10 cellular contexts compared by ENCODE assay signal in genomic region chr1:13754003-13754402, GRCh38. TPM values are rescaled to one million over a fixed set of nuclear protein-coding genes. Genes with fewer than 3 reads are reported as not detected.
DNase-seq lines count a peak whose midpoint lies in the region; ATAC-seq, FAIRE-seq and TF ChIP-seq lines count a peak whose summit lies in the region.
"Had no signal": no experiment of that assay in that cellular context is flagged by ENCODE, and none has a peak within 500 bp of the region (broad histone marks: within the 10 kb centered on the region; RNA-seq: fewer than 3 reads in every experiment).

No MANE protein-coding gene starts in this region.

- peaks cover 37% of the 10 kb centered on the region for H3K36me3 Mint-ChIP-seq in activated CD4-positive, alpha-beta T cell treated with anti-CD3 and anti-CD28 coated beads, Interleukin-2, amount 10 ng/mL, durations not matched to agents 24 days and 14 days (ENCODE audit: low read depth)

- peaks cover 53% of the 10 kb centered on the region for H3K4me1 ChIP-seq in skeletal muscle satellite cell (ENCODE audit: control insufficient read depth, insufficient read depth, low read length)
- H3K4me1 ChIP-seq in GM23248 (ENCODE audit: insufficient read depth) = peaks cover 56% of the 10 kb centered on the region

- H4K20me1 ChIP-seq in GM23248 (ENCODE audit: insufficient read depth) = peaks cover 38% of the 10 kb centered on the region

- no peak overlapping the region for H3K9ac ChIP-seq in skeletal muscle satellite cell (ENCODE audit: low read depth, low read length)
- H3K9ac ChIP-seq in GM23248 = no peak overlapping the region

- H3K4me2 ChIP-seq in skeletal muscle satellite cell (ENCODE audit: low read length) (peak overlapping the region; percentile 64), GM23248 (ENCODE audit: unreplicated experiment) (no peak overlapping the region)

- peaks cover 37% of the 10 kb centered on the region for H3F3A ChIP-seq in GM23248 (ENCODE audit: insufficient read depth)

- peaks cover 52% of the 10 kb centered on the region for H3K4me1 Mint-ChIP-seq in activated CD4-positive, alpha-beta T cell treated with anti-CD3 and anti-CD28 coated beads, Interleukin-2, amount 10 ng/mL, durations not matched to agents 24 days and 14 days

- H3K27ac ChIP-seq in GM23248 = no peak overlapping the region
- H3K27ac ChIP-seq: colonic mucosa had no signal

- H3K9me3 Mint-ChIP-seq in activated CD4-positive, alpha-beta T cell treated with anti-CD3 and anti-CD28 coated beads, Interleukin-2, amount 10 ng/mL, durations not matched to agents 24 days and 14 days = no peaks in the 10 kb centered on the region

- ATAC-seq in GM21717 (IDR thresholded peaks at IDR 0.05; ENCODE audit: unreplicated experiment) = peak; percentile 50
- ATAC-seq: K562 had no signal

- no peaks in the 10 kb centered on the region for H3K27me3 ChIP-seq in skeletal muscle satellite cell (ENCODE audit: control insufficient read depth, insufficient read depth, low read length)
- no peaks in the 10 kb centered on the region for H3K27me3 ChIP-seq in GM23248 (replicated peaks; ENCODE audit: insufficient read depth)
- H3K27me3 ChIP-seq: colonic mucosa had no signal

- H3K4me3 ChIP-seq in skeletal muscle satellite cell (ENCODE audit: low read length) (no peak overlapping the region), GM23248 (no peak overlapping the region)
- H3K4me3 ChIP-seq: colonic mucosa, K562 had no signal

- peaks cover 94% of the 10 kb centered on the region for H3K79me2 ChIP-seq in GM23248 (ENCODE audit: insufficient read depth)

- in situ Hi-C loops in GM23248 (cut with MboI) = no loop called here

- H3K36me3 ChIP-seq in skeletal muscle satellite cell (ENCODE audit: insufficient read depth, low read length) = peaks cover 14% of the 10 kb centered on the region
- H3K36me3 ChIP-seq in GM23248 (ENCODE audit: low read depth) = no peaks in the 10 kb centered on the region
- H3K36me3 ChIP-seq: colonic mucosa had no signal

- peak overlapping the region; percentile 45 for H3K27ac Mint-ChIP-seq in activated CD4-positive, alpha-beta T cell treated with anti-CD3 and anti-CD28 coated beads, Interleukin-2, amount 10 ng/mL, durations not matched to agents 24 days and 14 days

- H3K9me3 ChIP-seq in skeletal muscle satellite cell (replicated peaks; ENCODE audit: low read length) = no peaks in the 10 kb centered on the region
- H3K9me3 ChIP-seq in GM23248 (ENCODE audit: low read depth) = no peaks in the 10 kb centered on the region
- H3K9me3 ChIP-seq: colonic mucosa had no signal

- H2AFZ ChIP-seq in GM23248 = no peak overlapping the region

- 97 to 99% methylated on average over 4 of the region's 4 CpGs for WGBS in GM23248 (ENCODE audit: low coverage in 1 of 2, low lambda C conversion rate in 2 of 2, missing lambda C conversion rate in 2 of 2), 2 experiments

- no peak for FAIRE-seq in D721Med (lab: Jason Lieb, UNC)
- FAIRE-seq: K562 had no signal

- no peak for TF ChIP-seq CTCF in D721Med (IDR thresholded peaks at IDR 0.05; ENCODE audit: insufficient read depth, missing control alignments)

- no peaks in the 10 kb centered on the region for H3K9me2 ChIP-seq in GM23248 (ENCODE audit: insufficient read depth)

- intact Hi-C loops in activated CD4-positive, alpha-beta T cell treated with anti-CD3 and anti-CD28 coated beads, Interleukin-2, amount 10 ng/mL, durations not matched to agents 24 days and 14 days (cut with micrococcal nuclease) = loop anchor here (5.0 kb wide), 1 partner anchor 38 kb away; no protein-coding TSS in a partner anchor

- DNase-seq in activated CD4-positive, alpha-beta T cell treated with anti-CD3 and anti-CD28 coated beads, Interleukin-2, amount 10 ng/mL, durations not matched to agents 24 days and 14 days = peak; percentile 52
- no peak for DNase-seq in activated CD4-positive, alpha-beta T cell treated with anti-CD3 and anti-CD28 coated beads, Interleukin-2, amount 50 U/mL, for 48 hours
- DNase-seq in NAMALWA (ENCODE audit: low spot score) (peak; percentile 53), D721Med (ENCODE audit: insufficient read length, low spot score) (no peak), HPDE6-E6E7 (ENCODE audit: extremely low spot score) (no peak), GM23248 (no peak)
- DNase-seq: colonic mucosa had no signal

- no peak overlapping the region for H3K4me3 Mint-ChIP-seq in activated CD4-positive, alpha-beta T cell treated with anti-CD3 and anti-CD28 coated beads, Interleukin-2, amount 10 ng/mL, durations not matched to agents 24 days and 14 days

- no peaks in the 10 kb centered on the region for H3K27me3 Mint-ChIP-seq in activated CD4-positive, alpha-beta T cell treated with anti-CD3 and anti-CD28 coated beads, Interleukin-2, amount 10 ng/mL, durations not matched to agents 24 days and 14 days

RNA-seq across cellular contexts. Expression of gene PRDM2, which starts 54.0 kb away (rescaled TPM):
- total RNA-seq in activated CD4-positive, alpha-beta T cell treated with anti-CD3 and anti-CD28 coated beads, Interleukin-2, amount 10 ng/mL, durations not matched to agents 24 days and 14 days = 44.5 and 45.9 TPM in 2 replicates
- 7.9 and 9.0 TPM in 2 replicates for total RNA-seq in skeletal muscle satellite cell (2012; rRNA removed)
- total RNA-seq in GM23248 (2014; rRNA removed; shearing (Covaris generic)) = 9.7 and 11.0 TPM in 2 replicates
- 14.0 and 15.1 TPM in 2 replicates for polyA plus RNA-seq in GM23248 (2016; fragmentation: Nextera tagmentation; extraction: Ambion mirVana)

Comparison
In these comparisons a context has a peak if more than half of its experiments do, and no peak if none do; other contexts are left out.
1. DNase-seq: peak in activated CD4-positive, alpha-beta T cell treated with anti-CD3 and anti-CD28 coated beads, Interleukin-2, amount 10 ng/mL, durations not matched to agents 24 days and 14 days (single experiment) and NAMALWA (single experiment); none in activated CD4-positive, alpha-beta T cell treated with anti-CD3 and anti-CD28 coated beads, Interleukin-2, amount 50 U/mL, for 48 hours (0 of 2), D721Med (single experiment), HPDE6-E6E7 (single experiment) and GM23248 (single experiment).